Comparison of ENCODE assay signal across 8 cellular contexts in genomic region chr4:86972997-86973396, GRCh38. TPM values are rescaled to one million over a fixed set of nuclear protein-coding genes. Genes with fewer than 3 reads are reported as not detected.
DNase-seq lines count a peak whose midpoint lies in the region; ATAC-seq and TF ChIP-seq lines count a peak whose summit lies in the region.

No MANE protein-coding gene starts in this region.

- peak; percentile 53 for DNase-seq in NCI-H82 (lab: John Stamatoyannopoulos, UW)
- no peak for DNase-seq in NCI-H82 treated with DMSO at 0.1 percent for 48 hours (lab: John Stamatoyannopoulos, UW; ENCODE audit: unreplicated experiment)
- DNase-seq in RWPE2 (ENCODE audit: low spot score): no peak
- no peak for DNase-seq in left ventricle myocardium inferior
- peak; percentile 83 to 85 for DNase-seq in thyroid gland
- DNase-seq in activated CD4-positive, alpha-beta memory T cell treated with anti-CD3 and anti-CD28 coated beads, Interleukin-2, amount 10 ng/mL, durations not matched to agents 7 days and 5 days: no peak
- DNase-seq in CD8-positive, alpha-beta T cell: no peak

- intact Hi-C loops in left ventricle myocardium inferior (cut with micrococcal nuclease): no loop called here
- intact Hi-C loops in thyroid gland (cut with DNase I): no loop called here
- intact Hi-C loops in CD8-positive, alpha-beta T cell (cut with DNase I, micrococcal nuclease): no loop called here

- H3K27ac ChIP-seq in RWPE2 (ENCODE audit: poor library complexity, severe bottlenecking): peak overlapping the region; percentile 45
- peak overlapping the region; percentile 20 for H3K27ac ChIP-seq in left ventricle myocardium inferior (replicated peaks)
- peak overlapping the region; percentile 26 to 67 (median 61) for H3K27ac ChIP-seq in thyroid gland
- no peak overlapping the region for H3K27ac ChIP-seq in CD8-positive, alpha-beta T cell (ENCODE audit: low read depth, low read length)

- H3K27me3 ChIP-seq in RWPE2 (ENCODE audit: insufficient read depth, poor library complexity, severe bottlenecking) (no peaks in the 10 kb centered on the region), left ventricle myocardium inferior (ENCODE audit: low read depth) (no peaks in the 10 kb centered on the region), thyroid gland (no peaks in the 10 kb centered on the region)
- no peaks in the 10 kb centered on the region for H3K27me3 ChIP-seq in CD8-positive, alpha-beta T cell (ENCODE audit: insufficient read depth, low read length)

- no peak overlapping the region for H3K4me3 Mint-ChIP-seq in activated CD4-positive, alpha-beta memory T cell treated with anti-CD3 and anti-CD28 coated beads, Interleukin-2, amount 10 ng/mL, durations not matched to agents 7 days and 5 days
- no peak overlapping the region for H3K4me3 Mint-ChIP-seq in CD8-positive, alpha-beta T cell

- no peak overlapping the region for H3K4me3 ChIP-seq in RWPE2 (ENCODE audit: severe bottlenecking)
- H3K4me3 ChIP-seq in left ventricle myocardium inferior: no peak overlapping the region
- H3K4me3 ChIP-seq in thyroid gland (replicated peaks in 1 of 3): no peak overlapping the region
- H3K4me3 ChIP-seq in CD8-positive, alpha-beta T cell (ENCODE audit: low read depth, low read length): no peak overlapping the region

- TF ChIP-seq POLR2A in thyroid gland (IDR thresholded peaks at IDR 0.05): no peak

- H3K9me3 ChIP-seq in RWPE2 (ENCODE audit: severe bottlenecking): no peaks in the 10 kb centered on the region
- no peaks in the 10 kb centered on the region for H3K9me3 ChIP-seq in left ventricle myocardium inferior (replicated peaks)
- no peaks in the 10 kb centered on the region for H3K9me3 ChIP-seq in thyroid gland
- H3K9me3 ChIP-seq in CD8-positive, alpha-beta T cell (ENCODE audit: low read length): no peaks in the 10 kb centered on the region

- POLR2A ChIA-PET in activated CD4-positive, alpha-beta memory T cell treated with anti-CD3 and anti-CD28 coated beads, Interleukin-2, amount 10 ng/mL, durations not matched to agents 7 days and 5 days (lab: Charles Lee): no interaction called here
- POLR2A ChIA-PET in CD8-positive, alpha-beta T cell (lab: Charles Lee): no interaction called here

- peaks cover 4% of the 10 kb centered on the region for H3K36me3 Mint-ChIP-seq in activated CD4-positive, alpha-beta memory T cell treated with anti-CD3 and anti-CD28 coated beads, Interleukin-2, amount 10 ng/mL, durations not matched to agents 7 days and 5 days (ENCODE audit: low read depth)
- H3K36me3 Mint-ChIP-seq in CD8-positive, alpha-beta T cell: peaks cover 7% of the 10 kb centered on the region

- H3K27me3 Mint-ChIP-seq in activated CD4-positive, alpha-beta memory T cell treated with anti-CD3 and anti-CD28 coated beads, Interleukin-2, amount 10 ng/mL, durations not matched to agents 7 days and 5 days: no peaks in the 10 kb centered on the region
- H3K27me3 Mint-ChIP-seq in CD8-positive, alpha-beta T cell (ENCODE audit: low read depth): no peaks in the 10 kb centered on the region

- TF ChIP-seq CTCF in RWPE2 (IDR thresholded peaks at IDR 0.05; ENCODE audit: poor library complexity, severe bottlenecking) (no peak), left ventricle myocardium inferior (IDR thresholded peaks at IDR 0.05; ENCODE audit: borderline replicate concordance) (no peak), thyroid gland (IDR thresholded peaks at IDR 0.05) (no peak)
- TF ChIP-seq CTCF in CD8-positive, alpha-beta T cell (IDR thresholded peaks at IDR 0.05): no peak

- H3K27ac Mint-ChIP-seq in activated CD4-positive, alpha-beta memory T cell treated with anti-CD3 and anti-CD28 coated beads, Interleukin-2, amount 10 ng/mL, durations not matched to agents 7 days and 5 days: no peak overlapping the region
- H3K27ac Mint-ChIP-seq in CD8-positive, alpha-beta T cell: no peak overlapping the region

- ATAC-seq in RWPE2 (ENCODE audit: low read depth): peak; percentile 64
- ATAC-seq in CD8-positive, alpha-beta T cell: no peak
- no peak for ATAC-seq in GM21367 (IDR thresholded peaks at IDR 0.05; ENCODE audit: unreplicated experiment)

- H3K36me3 ChIP-seq in RWPE2 (ENCODE audit: low read depth): no peaks in the 10 kb centered on the region
- H3K36me3 ChIP-seq in left ventricle myocardium inferior: no peaks in the 10 kb centered on the region
- no peaks in the 10 kb centered on the region for H3K36me3 ChIP-seq in thyroid gland
- no peaks in the 10 kb centered on the region for H3K36me3 ChIP-seq in CD8-positive, alpha-beta T cell (ENCODE audit: insufficient read depth, low read length)

- peaks cover 41% of the 10 kb centered on the region for H3K4me1 Mint-ChIP-seq in activated CD4-positive, alpha-beta memory T cell treated with anti-CD3 and anti-CD28 coated beads, Interleukin-2, amount 10 ng/mL, durations not matched to agents 7 days and 5 days
- H3K4me1 Mint-ChIP-seq in CD8-positive, alpha-beta T cell (ENCODE audit: low read depth): peaks cover 49% of the 10 kb centered on the region

- H3K4me1 ChIP-seq in RWPE2 (ENCODE audit: insufficient read depth, poor library complexity, severe bottlenecking) (peaks cover 35% of the 10 kb centered on the region), left ventricle myocardium inferior (peaks cover 56% of the 10 kb centered on the region), thyroid gland (peaks cover 45% of the 10 kb centered on the region in 2 donors)
- no peaks in the 10 kb centered on the region for H3K4me1 ChIP-seq in CD8-positive, alpha-beta T cell (ENCODE audit: insufficient read depth, low read length)

- 27 to 42% methylated on average over 3 of the region's 3 CpGs for WGBS in thyroid gland, 2 donors

- no peaks in the 10 kb centered on the region for H3K9me3 Mint-ChIP-seq in activated CD4-positive, alpha-beta memory T cell treated with anti-CD3 and anti-CD28 coated beads, Interleukin-2, amount 10 ng/mL, durations not matched to agents 7 days and 5 days
- H3K9me3 Mint-ChIP-seq in CD8-positive, alpha-beta T cell: no peaks in the 10 kb centered on the region

- CTCF ChIA-PET in activated CD4-positive, alpha-beta memory T cell treated with anti-CD3 and anti-CD28 coated beads, Interleukin-2, amount 10 ng/mL, durations not matched to agents 7 days and 5 days (lab: Charles Lee): no interaction called here
- CTCF ChIA-PET in CD8-positive, alpha-beta T cell (lab: Charles Lee): interaction anchor here (1.2 kb wide), 1 partner anchor 51 kb away, joined by 5 read pairs; no protein-coding TSS in a partner anchor

RNA-seq across cellular contexts. Expression of gene AFF1, which starts 38.2 kb away (rescaled TPM):
- total RNA-seq in left ventricle myocardium inferior (67.9 TPM), thyroid gland (100 to 1,000 TPM; 155 to 238 (median 192) TPM)
- 10 to 100 TPM; 68.8 to 72.0 TPM for total RNA-seq in activated CD4-positive, alpha-beta memory T cell treated with anti-CD3 and anti-CD28 coated beads, Interleukin-2, amount 10 ng/mL, durations not matched to agents 7 days and 5 days
- 10 to 100 TPM; 32.3 to 33.8 TPM for total RNA-seq in CD8-positive, alpha-beta T cell

Comparison
In these comparisons a context has a peak if more than half of its experiments do, and no peak if none do; other contexts are left out.
1. DNase-seq: peak in NCI-H82 (single experiment) and thyroid gland (2 of 2); none in NCI-H82 treated with DMSO at 0.1 percent for 48 hours (single experiment), RWPE2 (single experiment), left ventricle myocardium inferior (single experiment), activated CD4-positive, alpha-beta memory T cell treated with anti-CD3 and anti-CD28 coated beads, Interleukin-2, amount 10 ng/mL, durations not matched to agents 7 days and 5 days (single experiment) and CD8-positive, alpha-beta T cell (0 of 7).